Comparison of ENCODE assay signal across 1 cellular context in genomic region chr2:219045937-219046550, GRCh38.
TF ChIP-seq lines count a peak whose summit lies in the region.

No MANE protein-coding gene starts in this region.

TF ChIP-seq in endothelial cell of umbilical vein, 7 proteins besides CTCF, POLR2A, EP300 and RAD21 (continued from another document):
- no peak for TF ChIP-seq GATA2 (IDR thresholded peaks at IDR 0.05; ENCODE audit: insufficient read depth, insufficient read length, low read depth, low read length)
- TF ChIP-seq JUN (IDR thresholded peaks at IDR 0.05; ENCODE audit: borderline replicate concordance, insufficient read depth, insufficient read length, low read depth), result no peak
